8 cellular contexts compared by ENCODE assay signal in the genomic region with DNA sequence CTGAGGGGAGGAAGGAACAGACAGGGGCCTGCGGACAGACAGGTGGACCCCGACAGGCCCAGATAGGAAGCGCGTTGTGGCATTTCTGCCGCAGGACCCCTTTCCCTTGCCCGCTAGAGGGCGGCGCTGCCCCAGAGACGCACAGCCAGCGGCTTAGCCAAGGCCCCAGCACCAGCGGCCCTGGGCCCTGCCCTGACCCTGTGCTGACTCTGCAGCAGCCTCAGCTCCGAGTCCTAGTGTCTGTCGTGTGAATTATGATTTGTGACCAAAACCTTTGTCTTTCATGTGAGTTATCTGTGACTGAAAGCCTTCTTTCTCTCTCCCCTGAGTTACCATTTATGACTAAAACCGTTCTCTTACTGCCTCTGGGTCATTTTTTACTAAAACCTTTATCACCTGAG. TPM values are rescaled to one million over a fixed set of nuclear protein-coding genes. Genes with fewer than 3 reads are reported as not detected.
A peak's percentile ranks its signal among the peaks of the same experiment; 100 is the strongest.
DNase-seq lines count a peak whose midpoint lies in the region; ATAC-seq and TF ChIP-seq lines count a peak whose summit lies in the region.

No MANE protein-coding gene starts in this region.

- H3K18ac ChIP-seq in neuronal stem cell (ENCODE audit: low read length): no peak overlapping the region

- peak overlapping the region; percentile 57 for H2AK5ac ChIP-seq in neuronal stem cell (ENCODE audit: low read depth, low read length)

- no peaks in the 10 kb centered on the region; the same call in 1 of the 2 replicates for H3F3A ChIP-seq in PC-9 (ENCODE audit: insufficient read depth, low read depth)

- no peak for TF ChIP-seq POLR2A in suprapubic skin (IDR thresholded peaks at IDR 0.05)

- peak overlapping the region; percentile 33 for H3K23ac ChIP-seq in neuronal stem cell (ENCODE audit: low read depth, low read length, poor library complexity)

- H3K27me3 ChIP-seq in PC-9 (ENCODE audit: insufficient read depth, low read depth) (no peaks in the 10 kb centered on the region), fibroblast of lung (ENCODE audit: control insufficient read depth, insufficient read depth, low read length) (peaks cover 4% of the 10 kb centered on the region), neuronal stem cell (ENCODE audit: control insufficient read depth in 3 of 3, insufficient read depth in 3 of 3, low read depth in 1 of 3, low read length in 3 of 3) (peaks cover 0 to 9% (median 0%) of the 10 kb centered on the region in 3 experiments), suprapubic skin (peaks cover 16% of the 10 kb centered on the region)

- no peak overlapping the region for H3K4me3 ChIP-seq in PC-9
- H3K4me3 ChIP-seq in fibroblast of lung (replicated peaks in 1 of 4; ENCODE audit: control extremely low read depth in 1 of 4, insufficient read depth in 1 of 4, low read depth in 3 of 4, low read length in 4 of 4): no peak overlapping the region
- H3K4me3 ChIP-seq in neuronal stem cell (ENCODE audit: low read length in 2 of 2): no peak overlapping the region
- no peak overlapping the region for H3K4me3 ChIP-seq in suprapubic skin

- H2BK15ac ChIP-seq in neuronal stem cell (ENCODE audit: low read length): peak overlapping the region; percentile 32

- H3K4me2 ChIP-seq in PC-9 (no peak overlapping the region), fibroblast of lung (ENCODE audit: extremely low read depth, insufficient read depth, low read length) (no peak overlapping the region), neuronal stem cell (ENCODE audit: insufficient read depth, low read length, poor library complexity, severe bottlenecking) (no peak overlapping the region)

- TF ChIP-seq CTCF in C4-2B (conservative IDR thresholded peaks at IDR 0.05) (peak; percentile 96), PC-9 (conservative IDR thresholded peaks at IDR 0.05) (peak; percentile 96), fibroblast of lung (conservative IDR thresholded peaks at IDR 0.05 in 1 of 2, IDR thresholded peaks at IDR 0.05 in 1 of 2; ENCODE audit: low read depth in 1 of 2, low read length in 2 of 2) (peak; percentile 84 to 89), suprapubic skin (IDR thresholded peaks at IDR 0.05) (peak; percentile 51 to 82)

- whole genome bisulfite sequencing in neuronal stem cell (ENCODE audit: extremely low coverage in 2 of 2, insufficient read length in 2 of 2, insufficient replicate concordance in 1 of 2), 2 donors: no CpG with 5 or more reads among the region's 14 CpGs
- 20% methylated on average over 14 of the region's 14 CpGs for WGBS in suprapubic skin

- H3K79me1 ChIP-seq in neuronal stem cell (ENCODE audit: low read depth, low read length): no peaks in the 10 kb centered on the region

- no peak overlapping the region for H3K9ac ChIP-seq in fibroblast of lung (ENCODE audit: insufficient read depth, low read length)
- H3K9ac ChIP-seq in neuronal stem cell (ENCODE audit: low read depth, low read length, poor library complexity): no peak overlapping the region

- H2BK5ac ChIP-seq in neuronal stem cell (ENCODE audit: low read length): no peak overlapping the region

- POLR2A ChIA-PET in PC-9 (lab: Charles Lee; ENCODE audit: unreplicated experiment): no interaction called here

- H3K27ac ChIP-seq in C4-2B (no peak overlapping the region), PC-9 (no peak overlapping the region), fibroblast of lung (ENCODE audit: insufficient read depth, low read length) (no peak overlapping the region), neuronal stem cell (replicated peaks; ENCODE audit: low read length) (no peak overlapping the region), suprapubic skin (no peak overlapping the region)

- H2AFZ ChIP-seq in PC-9: no peak overlapping the region
- no peak overlapping the region for H2AFZ ChIP-seq in fibroblast of lung (ENCODE audit: low read length)
- peak overlapping the region; percentile 61 for H2AFZ ChIP-seq in neuronal stem cell (ENCODE audit: low read length)

- peaks cover 33% of the 10 kb centered on the region for H3K27me3 Mint-ChIP-seq in activated T-cell treated with anti-CD3 and anti-CD28 coated beads, Interleukin-2, amount 50 U/mL, for 24 hours

- H3K4ac ChIP-seq in neuronal stem cell (ENCODE audit: low read length): no peak overlapping the region

- ATAC-seq in GM19351 (IDR thresholded peaks at IDR 0.05; ENCODE audit: unreplicated experiment): peak; percentile 69

- H3K4me3 Mint-ChIP-seq in activated T-cell treated with anti-CD3 and anti-CD28 coated beads, Interleukin-2, amount 50 U/mL, for 24 hours: no peak overlapping the region

- no peaks in the 10 kb centered on the region for H3K9me3 Mint-ChIP-seq in activated T-cell treated with anti-CD3 and anti-CD28 coated beads, Interleukin-2, amount 50 U/mL, for 24 hours

- peaks cover 9% of the 10 kb centered on the region for H3K36me3 Mint-ChIP-seq in activated T-cell treated with anti-CD3 and anti-CD28 coated beads, Interleukin-2, amount 50 U/mL, for 24 hours (ENCODE audit: low read depth)

- intact Hi-C loops in PC-9 (cut with micrococcal nuclease; ENCODE audit: unreplicated experiment): loop anchor here (1.0 kb wide), 7 partner anchors 88 to 722 kb away; no protein-coding TSS in a partner anchor

- no peaks in the 10 kb centered on the region for H3K9me2 ChIP-seq in PC-9 (ENCODE audit: insufficient read depth)

- H3K4me1 ChIP-seq in PC-9 (replicated peaks; ENCODE audit: insufficient read depth) (no peaks in the 10 kb centered on the region), fibroblast of lung (ENCODE audit: control insufficient read depth, extremely low read depth, insufficient read depth, low read length) (no peaks in the 10 kb centered on the region), neuronal stem cell (ENCODE audit: control insufficient read depth in 2 of 2, insufficient read depth in 1 of 2, low read depth in 1 of 2, low read length in 2 of 2) (no peaks in the 10 kb centered on the region), suprapubic skin (peaks cover 11% of the 10 kb centered on the region)

- H3K79me2 ChIP-seq in PC-9 (ENCODE audit: low read depth) (no peaks in the 10 kb centered on the region), fibroblast of lung (ENCODE audit: control insufficient read depth, insufficient read depth, low read length) (no peaks in the 10 kb centered on the region)

- no peaks in the 10 kb centered on the region for H3K9me3 ChIP-seq in PC-9 (ENCODE audit: insufficient read depth, low read depth)
- H3K9me3 ChIP-seq in fibroblast of lung (ENCODE audit: control insufficient read depth, insufficient read depth, low read depth, low read length): no peaks in the 10 kb centered on the region
- peaks cover 0 to 4% of the 10 kb centered on the region in 2 donors for H3K9me3 ChIP-seq in neuronal stem cell (replicated peaks in 1 of 2; ENCODE audit: control insufficient read depth in 2 of 2, insufficient read depth in 1 of 2, low read depth in 1 of 2, low read length in 2 of 2)
- H3K9me3 ChIP-seq in suprapubic skin: no peaks in the 10 kb centered on the region

- DNase-seq in HuH-7.5 (ENCODE audit: low spot score) (peak; percentile 88), PC-9 (peak; percentile 60 to 95), fibroblast of lung (ENCODE audit: low read depth in 2 of 2) (peak; percentile 40 to 64), neuronal stem cell (ENCODE audit: low spot score) (peak; percentile 76), suprapubic skin (ENCODE audit: low spot score in 2 of 2) (peak; percentile 74 to 89)
- DNase-seq in activated T-cell treated with anti-CD3 and anti-CD28 coated beads, Interleukin-2, amount 50 U/mL, for 24 hours: peak; percentile 82

- H3K36me3 ChIP-seq in PC-9 (ENCODE audit: low read depth): no peaks in the 10 kb centered on the region
- peaks cover 2% of the 10 kb centered on the region for H3K36me3 ChIP-seq in fibroblast of lung (ENCODE audit: control insufficient read depth, insufficient read depth, low read length)
- H3K36me3 ChIP-seq in neuronal stem cell (replicated peaks in 1 of 2; ENCODE audit: control insufficient read depth in 2 of 2, insufficient read depth in 2 of 2, low read length in 2 of 2): peaks cover 2 to 11% of the 10 kb centered on the region in 2 donors
- no peaks in the 10 kb centered on the region for H3K36me3 ChIP-seq in suprapubic skin

- no TSS peak for BruUV-seq in PC-9 (replicated peaks; lab: Mats Ljungman, UMichigan)

- CTCF ChIA-PET in PC-9 (lab: Charles Lee): interaction anchor here (0.7 to 2.0 kb wide), 14 partner anchors 9 to 720 kb away, joined by 3 to 18 read pairs (median 5); no protein-coding TSS in a partner anchor

- no peak overlapping the region for H4K8ac ChIP-seq in neuronal stem cell (ENCODE audit: low read depth, low read length)

- no peak for TF ChIP-seq EP300 in suprapubic skin (IDR thresholded peaks at IDR 0.05)

- no peak overlapping the region for H2BK12ac ChIP-seq in neuronal stem cell (ENCODE audit: low read length)

- H4K20me1 ChIP-seq in PC-9 (ENCODE audit: insufficient read depth) (peaks cover 3% of the 10 kb centered on the region; the same call in 1 of the 2 replicates), fibroblast of lung (ENCODE audit: control insufficient read depth, extremely low read depth, insufficient read depth, low read length) (no peaks in the 10 kb centered on the region)

- peak overlapping the region; percentile 71 for H3K27ac Mint-ChIP-seq in activated T-cell treated with anti-CD3 and anti-CD28 coated beads, Interleukin-2, amount 50 U/mL, for 24 hours

- H3K14ac ChIP-seq in neuronal stem cell (ENCODE audit: low read length): no peak overlapping the region

- H3K4me1 Mint-ChIP-seq in activated T-cell treated with anti-CD3 and anti-CD28 coated beads, Interleukin-2, amount 50 U/mL, for 24 hours (ENCODE audit: low read depth): peaks cover 31% of the 10 kb centered on the region

- H4K91ac ChIP-seq in neuronal stem cell (ENCODE audit: low read depth, low read length, poor library complexity): no peak overlapping the region

- H2BK120ac ChIP-seq in neuronal stem cell (ENCODE audit: low read depth, low read length): no peak overlapping the region

RNA-seq across cellular contexts. Expression of a gene that starts 30.8 kb away (rescaled TPM):
- 56.1 and 74.0 TPM in 2 replicates for total RNA-seq in PC-9 (2021)
- 2.1 and 7.4 TPM in 2 replicates for total RNA-seq in fibroblast of lung
- polyA plus RNA-seq in fibroblast of lung: 11.7 and 36.4 TPM in 2 replicates
- 7.9 and 32.7 TPM in 2 replicates for polyA plus RNA-seq in fibroblast of lung (2012)
- polyA minus RNA-seq in fibroblast of lung (ENCODE audit: low replicate concordance): 1.4 and 9.6 TPM in 2 replicates
- polyA plus RNA-seq in neuronal stem cell (2013, experiment 1 of 2): 24.6 TPM
- polyA plus RNA-seq in neuronal stem cell (2013, experiment 2 of 2): 25.7 TPM
- 1 to 10 TPM; 1.1 to 3.7 (median 1.6) TPM for total RNA-seq in suprapubic skin

RNA-seq across cellular contexts. Expression of a gene that starts 30.9 kb away (rescaled TPM):
- total RNA-seq in PC-9 (2021) (102 and 112 TPM in 2 replicates), fibroblast of lung (31.6 and 35.3 TPM in 2 replicates), suprapubic skin (10 to 100 TPM; 25.2 to 73.0 (median 38.8) TPM)
- polyA plus RNA-seq in fibroblast of lung: 13.0 and 15.6 TPM in 2 replicates
- 25.8 and 30.6 TPM in 2 replicates for polyA plus RNA-seq in fibroblast of lung (2012)
- 26.5 and 28.3 TPM in 2 replicates for polyA minus RNA-seq in fibroblast of lung (ENCODE audit: low replicate concordance)
- 31.5 TPM for polyA plus RNA-seq in neuronal stem cell (2013, experiment 1 of 2)
- 31.0 TPM for polyA plus RNA-seq in neuronal stem cell (2013, experiment 2 of 2)
